ENCODE assay signal across 8 cellular contexts in the genomic region with DNA sequence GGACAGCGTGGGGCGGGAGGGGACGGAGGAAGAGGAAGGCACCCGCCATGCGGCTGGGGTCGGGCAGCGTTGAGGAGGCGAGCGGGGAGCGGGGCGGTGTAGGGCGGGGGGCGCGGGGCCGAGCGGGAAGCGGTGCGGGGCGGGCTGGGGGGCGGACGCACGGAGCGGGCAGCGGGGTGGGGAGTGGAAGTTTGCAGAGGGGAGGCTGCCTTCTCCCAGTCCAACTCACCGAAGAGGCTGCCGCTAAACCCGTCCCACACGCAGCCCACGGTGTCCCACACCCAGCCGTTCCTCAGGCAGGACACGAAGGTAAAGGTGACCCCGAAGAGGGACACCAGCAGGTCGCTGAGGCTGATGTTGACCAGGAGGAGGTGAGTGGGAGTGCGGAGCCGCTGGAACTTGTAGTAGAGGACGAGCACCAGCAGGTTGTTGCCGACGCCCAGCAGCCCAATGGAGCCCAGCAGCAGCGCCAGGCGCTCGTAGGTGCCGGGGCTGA.
DNase-seq lines count a peak whose midpoint lies in the region; ATAC-seq and TF ChIP-seq lines count a peak whose summit lies in the region.

No MANE protein-coding gene starts in this region.

- peaks cover 5% of the 10 kb centered on the region; the same call in 1 of the 2 replicates for H3K36me3 ChIP-seq in OCI-LY1 (ENCODE audit: insufficient read depth, low read length)

- H4K20me1 ChIP-seq in OCI-LY1 (ENCODE audit: insufficient read depth, low read length) = no peaks in the 10 kb centered on the region

- H3K79me2 ChIP-seq in OCI-LY1 (ENCODE audit: insufficient read depth, low read length) = no peaks in the 10 kb centered on the region

- H3K9me3 ChIP-seq in OCI-LY1 (ENCODE audit: low read length) (no peaks in the 10 kb centered on the region), iPS-18c (ENCODE audit: control insufficient read depth, insufficient read depth, low read length) (no peaks in the 10 kb centered on the region)

- H3K4me2 ChIP-seq in OCI-LY1 (ENCODE audit: low read length) = peak overlapping the region; percentile 99

- H3K4me3 ChIP-seq in OCI-LY1 (ENCODE audit: low read depth, low read length, poor library complexity, severe bottlenecking) (peak overlapping the region; percentile 94), iPS-18c (ENCODE audit: insufficient read depth, low read depth, low read length) (peak overlapping the region; percentile 91)

- no peak overlapping the region for H3K27ac ChIP-seq in OCI-LY1 (ENCODE audit: low read depth, low read length, poor library complexity, severe bottlenecking)

- H3K9me3 Mint-ChIP-seq in activated naive CD8-positive, alpha-beta T cell (ENCODE audit: low read depth) = no peaks in the 10 kb centered on the region

- peak overlapping the region; percentile 76 for H3K27ac Mint-ChIP-seq in activated naive CD8-positive, alpha-beta T cell

- peak; percentile 39 for DNase-seq in AG08396 (ENCODE audit: low spot score)
- peak in 2 of 3 donors; percentile 8 to 20 for DNase-seq in stimulated activated CD4-positive, alpha-beta T cell treated with anti-CD3 and anti-CD28 coated beads, Interleukin-12 subunit alpha, Interleukin-12 subunit beta, amount 100 ng/mL, for 48 hours (ENCODE audit: low read depth in 2 of 3, low spot score in 1 of 3)
- DNase-seq in activated effector memory CD4-positive, alpha-beta T cell treated with anti-CD3 and anti-CD28 coated beads, Interleukin-2, amount 50 U/mL, for 16 hours = no peak

- H3K9me2 ChIP-seq in OCI-LY1 (ENCODE audit: low read depth, low read length) = no peaks in the 10 kb centered on the region

- ATAC-seq in GM18858 (IDR thresholded peaks at IDR 0.05; ENCODE audit: unreplicated experiment) (peak; percentile 43), HG03064 (IDR thresholded peaks at IDR 0.05; ENCODE audit: low read depth, unreplicated experiment) (peak; percentile 49)

- H3K27me3 Mint-ChIP-seq in activated naive CD8-positive, alpha-beta T cell = no peaks in the 10 kb centered on the region

- peak overlapping the region; percentile 89 for H3K4me3 Mint-ChIP-seq in activated naive CD8-positive, alpha-beta T cell

- H3K27me3 ChIP-seq in OCI-LY1 (ENCODE audit: insufficient read depth, low read length) = no peaks in the 10 kb centered on the region

- no peak overlapping the region for H2AFZ ChIP-seq in OCI-LY1 (ENCODE audit: low read length)

- peaks cover 52% of the 10 kb centered on the region for H3K4me1 Mint-ChIP-seq in activated naive CD8-positive, alpha-beta T cell (ENCODE audit: low read depth)

- H3K4me1 ChIP-seq in OCI-LY1 (ENCODE audit: insufficient read depth, low read length, severe bottlenecking) = peaks cover 28% of the 10 kb centered on the region

- H3F3A ChIP-seq in OCI-LY1 (ENCODE audit: insufficient read depth, low read length) = no peaks in the 10 kb centered on the region

- peak overlapping the region; percentile 83 for H3K9ac ChIP-seq in OCI-LY1 (ENCODE audit: low read length)

- H3K36me3 Mint-ChIP-seq in activated naive CD8-positive, alpha-beta T cell = peaks cover 14% of the 10 kb centered on the region

- no peak for TF ChIP-seq CTCF in OCI-LY1 (IDR thresholded peaks at IDR 0.05; ENCODE audit: low read length)
